In the genomic region with DNA sequence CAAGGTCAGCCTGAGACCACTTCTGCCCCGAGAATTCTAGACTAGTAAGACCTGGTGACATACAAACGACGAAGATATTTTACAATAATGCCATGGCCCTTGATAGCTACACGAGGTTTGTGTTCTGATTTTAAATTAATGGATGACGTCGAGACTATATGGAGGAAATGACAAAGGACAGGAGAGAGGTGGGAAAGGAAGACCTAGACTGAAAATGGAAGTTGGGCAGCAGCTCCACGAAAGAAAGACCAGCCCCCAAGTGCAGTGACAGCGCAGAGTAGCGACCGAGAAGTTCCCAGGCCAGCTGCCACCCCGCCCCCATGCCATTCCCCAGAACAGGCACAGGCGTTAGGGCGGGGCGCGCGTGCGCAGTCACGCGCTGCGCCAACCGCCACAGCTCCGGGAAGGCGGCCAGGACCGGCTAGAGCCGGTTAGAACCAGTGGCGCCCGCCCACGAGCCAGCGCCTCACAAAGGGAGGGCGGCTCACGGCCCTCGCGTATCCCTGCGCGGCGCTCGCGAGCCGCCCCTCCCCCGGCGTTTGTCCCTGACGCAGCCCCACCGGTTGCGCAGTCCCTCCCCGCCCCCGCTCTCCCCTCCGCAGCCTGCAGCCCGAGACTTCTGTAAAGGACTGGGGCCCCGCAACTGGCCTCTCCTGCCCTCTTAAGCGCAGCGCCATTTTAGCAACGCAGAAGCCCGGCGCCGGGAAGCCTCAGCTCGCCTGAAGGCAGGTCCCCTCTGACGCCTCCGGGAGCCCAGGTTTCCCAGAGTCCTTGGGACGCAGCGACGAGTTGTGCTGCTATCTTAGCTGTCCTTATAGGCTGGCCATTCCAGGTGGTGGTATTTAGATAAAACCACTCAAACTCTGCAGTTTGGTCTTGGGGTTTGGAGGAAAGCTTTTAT, we compare ENCODE assay signal across 1 cellular context.
TF ChIP-seq lines count a peak whose summit lies in the region.

No MANE protein-coding gene starts in this region.

TF ChIP-seq in SK-N-SH, 30 proteins besides CTCF, POLR2A, EP300 and RAD21 (continued from another document):
- TF ChIP-seq, protein P1, sequence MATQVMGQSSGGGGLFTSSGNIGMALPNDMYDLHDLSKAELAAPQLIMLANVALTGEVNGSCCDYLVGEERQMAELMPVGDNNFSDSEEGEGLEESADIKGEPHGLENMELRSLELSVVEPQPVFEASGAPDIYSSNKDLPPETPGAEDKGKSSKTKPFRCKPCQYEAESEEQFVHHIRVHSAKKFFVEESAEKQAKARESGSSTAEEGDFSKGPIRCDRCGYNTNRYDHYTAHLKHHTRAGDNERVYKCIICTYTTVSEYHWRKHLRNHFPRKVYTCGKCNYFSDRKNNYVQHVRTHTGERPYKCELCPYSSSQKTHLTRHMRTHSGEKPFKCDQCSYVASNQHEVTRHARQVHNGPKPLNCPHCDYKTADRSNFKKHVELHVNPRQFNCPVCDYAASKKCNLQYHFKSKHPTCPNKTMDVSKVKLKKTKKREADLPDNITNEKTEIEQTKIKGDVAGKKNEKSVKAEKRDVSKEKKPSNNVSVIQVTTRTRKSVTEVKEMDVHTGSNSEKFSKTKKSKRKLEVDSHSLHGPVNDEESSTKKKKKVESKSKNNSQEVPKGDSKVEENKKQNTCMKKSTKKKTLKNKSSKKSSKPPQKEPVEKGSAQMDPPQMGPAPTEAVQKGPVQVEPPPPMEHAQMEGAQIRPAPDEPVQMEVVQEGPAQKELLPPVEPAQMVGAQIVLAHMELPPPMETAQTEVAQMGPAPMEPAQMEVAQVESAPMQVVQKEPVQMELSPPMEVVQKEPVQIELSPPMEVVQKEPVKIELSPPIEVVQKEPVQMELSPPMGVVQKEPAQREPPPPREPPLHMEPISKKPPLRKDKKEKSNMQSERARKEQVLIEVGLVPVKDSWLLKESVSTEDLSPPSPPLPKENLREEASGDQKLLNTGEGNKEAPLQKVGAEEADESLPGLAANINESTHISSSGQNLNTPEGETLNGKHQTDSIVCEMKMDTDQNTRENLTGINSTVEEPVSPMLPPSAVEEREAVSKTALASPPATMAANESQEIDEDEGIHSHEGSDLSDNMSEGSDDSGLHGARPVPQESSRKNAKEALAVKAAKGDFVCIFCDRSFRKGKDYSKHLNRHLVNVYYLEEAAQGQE (IDR thresholded peaks at IDR 0.05; ENCODE audit: low read depth, low read length) = peak; percentile 81
- TF ChIP-seq, protein P2, sequence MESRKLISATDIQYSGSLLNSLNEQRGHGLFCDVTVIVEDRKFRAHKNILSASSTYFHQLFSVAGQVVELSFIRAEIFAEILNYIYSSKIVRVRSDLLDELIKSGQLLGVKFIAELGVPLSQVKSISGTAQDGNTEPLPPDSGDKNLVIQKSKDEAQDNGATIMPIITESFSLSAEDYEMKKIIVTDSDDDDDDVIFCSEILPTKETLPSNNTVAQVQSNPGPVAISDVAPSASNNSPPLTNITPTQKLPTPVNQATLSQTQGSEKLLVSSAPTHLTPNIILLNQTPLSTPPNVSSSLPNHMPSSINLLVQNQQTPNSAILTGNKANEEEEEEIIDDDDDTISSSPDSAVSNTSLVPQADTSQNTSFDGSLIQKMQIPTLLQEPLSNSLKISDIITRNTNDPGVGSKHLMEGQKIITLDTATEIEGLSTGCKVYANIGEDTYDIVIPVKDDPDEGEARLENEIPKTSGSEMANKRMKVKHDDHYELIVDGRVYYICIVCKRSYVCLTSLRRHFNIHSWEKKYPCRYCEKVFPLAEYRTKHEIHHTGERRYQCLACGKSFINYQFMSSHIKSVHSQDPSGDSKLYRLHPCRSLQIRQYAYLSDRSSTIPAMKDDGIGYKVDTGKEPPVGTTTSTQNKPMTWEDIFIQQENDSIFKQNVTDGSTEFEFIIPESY (IDR thresholded peaks at IDR 0.05; ENCODE audit: borderline replicate concordance, low read depth) = no peak; the same call in none of the 2 replicates
- TF ChIP-seq RXRA (IDR thresholded peaks at IDR 0.05; ENCODE audit: borderline replicate concordance, low read depth) (peak; percentile 50; the same call in 1 of the 2 replicates), CHD2 (IDR thresholded peaks at IDR 0.05; ENCODE audit: low read length, partially characterized antibody) (peak; percentile 98), RCOR1 (IDR thresholded peaks at IDR 0.05; ENCODE audit: low read length) (no peak; the same call in 1 of the 2 replicates), JUND (IDR thresholded peaks at IDR 0.05) (no peak), RFX5 (IDR thresholded peaks at IDR 0.05; ENCODE audit: low read length) (peak; percentile 59; the same call in 1 of the 2 replicates), FOXM1 (IDR thresholded peaks at IDR 0.05; ENCODE audit: low read depth) (peak; percentile 89; the same call in 1 of the 2 replicates), SMC3 (IDR thresholded peaks at IDR 0.05; ENCODE audit: low read depth, low read length) (peak; percentile 31), MXI1 (IDR thresholded peaks at IDR 0.05; ENCODE audit: low read depth, low read length) (peak; percentile 82; the same call in 1 of the 2 replicates), TAF1 (IDR thresholded peaks at IDR 0.05; ENCODE audit: borderline replicate concordance, low read depth, low read length) (peak; percentile 98), GABPA (IDR thresholded peaks at IDR 0.05; ENCODE audit: low read depth) (no peak), FOXJ3 (CRISPR knock-in tag; IDR thresholded peaks at IDR 0.05) (peak; percentile 66; the same call in 1 of the 2 replicates), FOSL2 (IDR thresholded peaks at IDR 0.05; ENCODE audit: borderline replicate concordance, low read depth) (no peak), TEAD4 (IDR thresholded peaks at IDR 0.05; ENCODE audit: borderline replicate concordance, insufficient read depth) (peak; percentile 15; the same call in 1 of the 2 replicates), NFIC (IDR thresholded peaks at IDR 0.05; ENCODE audit: borderline replicate concordance) (peak; percentile 45; the same call in 1 of the 2 replicates), POLR2AphosphoS5 (IDR thresholded peaks at IDR 0.05; ENCODE audit: low read depth, low read length) (peak; percentile 75)
- TF ChIP-seq, protein P3, sequence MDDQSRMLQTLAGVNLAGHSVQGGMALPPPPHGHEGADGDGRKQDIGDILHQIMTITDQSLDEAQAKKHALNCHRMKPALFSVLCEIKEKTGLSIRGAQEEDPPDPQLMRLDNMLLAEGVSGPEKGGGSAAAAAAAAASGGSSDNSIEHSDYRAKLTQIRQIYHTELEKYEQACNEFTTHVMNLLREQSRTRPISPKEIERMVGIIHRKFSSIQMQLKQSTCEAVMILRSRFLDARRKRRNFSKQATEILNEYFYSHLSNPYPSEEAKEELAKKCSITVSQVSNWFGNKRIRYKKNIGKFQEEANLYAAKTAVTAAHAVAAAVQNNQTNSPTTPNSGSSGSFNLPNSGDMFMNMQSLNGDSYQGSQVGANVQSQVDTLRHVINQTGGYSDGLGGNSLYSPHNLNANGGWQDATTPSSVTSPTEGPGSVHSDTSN (IDR thresholded peaks at IDR 0.05) = peak; percentile 72
- TF ChIP-seq, protein P4, sequence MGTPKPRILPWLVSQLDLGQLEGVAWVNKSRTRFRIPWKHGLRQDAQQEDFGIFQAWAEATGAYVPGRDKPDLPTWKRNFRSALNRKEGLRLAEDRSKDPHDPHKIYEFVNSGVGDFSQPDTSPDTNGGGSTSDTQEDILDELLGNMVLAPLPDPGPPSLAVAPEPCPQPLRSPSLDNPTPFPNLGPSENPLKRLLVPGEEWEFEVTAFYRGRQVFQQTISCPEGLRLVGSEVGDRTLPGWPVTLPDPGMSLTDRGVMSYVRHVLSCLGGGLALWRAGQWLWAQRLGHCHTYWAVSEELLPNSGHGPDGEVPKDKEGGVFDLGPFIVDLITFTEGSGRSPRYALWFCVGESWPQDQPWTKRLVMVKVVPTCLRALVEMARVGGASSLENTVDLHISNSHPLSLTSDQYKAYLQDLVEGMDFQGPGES (IDR thresholded peaks at IDR 0.05; ENCODE audit: low read depth, low read length) = no peak
- TF ChIP-seq, protein P5, sequence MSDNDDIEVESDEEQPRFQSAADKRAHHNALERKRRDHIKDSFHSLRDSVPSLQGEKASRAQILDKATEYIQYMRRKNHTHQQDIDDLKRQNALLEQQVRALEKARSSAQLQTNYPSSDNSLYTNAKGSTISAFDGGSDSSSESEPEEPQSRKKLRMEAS (IDR thresholded peaks at IDR 0.05; ENCODE audit: low read depth) = peak; percentile 79; the same call in 1 of the 2 replicates
